In genomic region chr3:177810162-177810623, GRCh38 we compare ENCODE assay signal across 11 cellular contexts.
DNase-seq lines count a peak whose midpoint lies in the region; ATAC-seq and TF ChIP-seq lines count a peak whose summit lies in the region.
"Had no signal": no experiment of that assay in that cellular context is flagged by ENCODE, and none has a peak within 500 bp of the region (broad histone marks: within the 10 kb centered on the region; RNA-seq: fewer than 3 reads in every experiment).

No MANE protein-coding gene starts in this region.

- H3K4me3 ChIP-seq in fibroblast of villous mesenchyme (ENCODE audit: low read depth, low read length) = no peak overlapping the region
- H3K4me3 ChIP-seq in sigmoid colon = no peak overlapping the region
- no peak overlapping the region for H3K4me3 ChIP-seq in A673 (ENCODE audit: low read depth, low read length, poor library complexity, severe bottlenecking)
- H3K4me3 ChIP-seq: cardiac muscle cell had no signal

- TF ChIP-seq EP300 in sigmoid colon (IDR thresholded peaks at IDR 0.05) = no peak

- no peaks in the 10 kb centered on the region for H3K27me3 Mint-ChIP-seq in T-cell
- H3K27me3 Mint-ChIP-seq in activated T-helper 1 cell treated with anti-CD3 and anti-CD28 coated beads, Interleukin-12 subunit alpha, Interleukin-12 subunit beta, Interleukin-2, Interleukin-4 antibody, amounts not matched to agents 30 ng/mL and 10 ng/mL and 1 ng/mL, durations not matched to agents 14 hours and 24 hours and 36 hours (ENCODE audit: insufficient read depth) = no peaks in the 10 kb centered on the region
- H3K27me3 Mint-ChIP-seq: natural killer cell treated with Interleukin-12 subunit alpha and Interleukin-12 subunit beta and Interleukin-15 and Interleukin-18, amount 100 ng/mL, for 72 hours had no signal

- no peaks in the 10 kb centered on the region for H3K9me3 Mint-ChIP-seq in T-cell
- peaks cover 10% of the 10 kb centered on the region for H3K9me3 Mint-ChIP-seq in activated T-helper 1 cell treated with anti-CD3 and anti-CD28 coated beads, Interleukin-12 subunit alpha, Interleukin-12 subunit beta, Interleukin-2, Interleukin-4 antibody, amounts not matched to agents 30 ng/mL and 10 ng/mL and 1 ng/mL, durations not matched to agents 14 hours and 24 hours and 36 hours
- H3K9me3 Mint-ChIP-seq: natural killer cell treated with Interleukin-12 subunit alpha and Interleukin-12 subunit beta and Interleukin-15 and Interleukin-18, amount 100 ng/mL, for 72 hours had no signal

- peak overlapping the region in 1 of 3 donors; percentile 20 for H3K4me3 Mint-ChIP-seq in T-cell
- no peak overlapping the region for H3K4me3 Mint-ChIP-seq in activated T-helper 1 cell treated with anti-CD3 and anti-CD28 coated beads, Interleukin-12 subunit alpha, Interleukin-12 subunit beta, Interleukin-2, Interleukin-4 antibody, amounts not matched to agents 30 ng/mL and 10 ng/mL and 1 ng/mL, durations not matched to agents 14 hours and 24 hours and 36 hours
- H3K4me3 Mint-ChIP-seq: natural killer cell treated with Interleukin-12 subunit alpha and Interleukin-12 subunit beta and Interleukin-15 and Interleukin-18, amount 100 ng/mL, for 72 hours had no signal

- TF ChIP-seq POLR2A in sigmoid colon (IDR thresholded peaks at IDR 0.05) = no peak

- no TSS peak for BruUV-seq in A673 (replicated peaks; lab: Mats Ljungman, UMichigan)

- H3K4me1 ChIP-seq in sigmoid colon (peaks cover 0 to 49% (median 38%) of the 10 kb centered on the region in 4 donors), A673 (ENCODE audit: insufficient read depth, low read length, poor library complexity, severe bottlenecking) (peaks cover 1% of the 10 kb centered on the region)

- H3K27ac Mint-ChIP-seq in T-cell = peak overlapping the region; percentile 80 to 84
- H3K27ac Mint-ChIP-seq in activated T-helper 1 cell treated with anti-CD3 and anti-CD28 coated beads, Interleukin-12 subunit alpha, Interleukin-12 subunit beta, Interleukin-2, Interleukin-4 antibody, amounts not matched to agents 30 ng/mL and 10 ng/mL and 1 ng/mL, durations not matched to agents 14 hours and 24 hours and 36 hours = no peak overlapping the region
- H3K27ac Mint-ChIP-seq: natural killer cell treated with Interleukin-12 subunit alpha and Interleukin-12 subunit beta and Interleukin-15 and Interleukin-18, amount 100 ng/mL, for 72 hours had no signal

- no peaks in the 10 kb centered on the region for H3K36me3 Mint-ChIP-seq in T-cell
- H3K36me3 Mint-ChIP-seq in activated T-helper 1 cell treated with anti-CD3 and anti-CD28 coated beads, Interleukin-12 subunit alpha, Interleukin-12 subunit beta, Interleukin-2, Interleukin-4 antibody, amounts not matched to agents 30 ng/mL and 10 ng/mL and 1 ng/mL, durations not matched to agents 14 hours and 24 hours and 36 hours (ENCODE audit: low read depth) = no peaks in the 10 kb centered on the region
- H3K36me3 Mint-ChIP-seq: natural killer cell treated with Interleukin-12 subunit alpha and Interleukin-12 subunit beta and Interleukin-15 and Interleukin-18, amount 100 ng/mL, for 72 hours had no signal

- CTCF ChIA-PET in T-cell (lab: Charles Lee) (no interaction called here), A673 (lab: Charles Lee) (no interaction called here)

- H3K27ac ChIP-seq in sigmoid colon (peak overlapping the region in 3 of 4 donors; percentile 70 to 75 (median 71)), A673 (ENCODE audit: low read depth, low read length, poor library complexity, severe bottlenecking) (no peak overlapping the region)
- H3K27ac ChIP-seq: cardiac muscle cell had no signal

- WGBS in sigmoid colon, 2 donors = 33 to 39% methylated on average over 3 of the region's 3 CpGs

- H3K4me1 Mint-ChIP-seq in T-cell = peaks cover 17 to 21% (median 17%) of the 10 kb centered on the region in 3 donors
- peaks cover 12% of the 10 kb centered on the region for H3K4me1 Mint-ChIP-seq in activated T-helper 1 cell treated with anti-CD3 and anti-CD28 coated beads, Interleukin-12 subunit alpha, Interleukin-12 subunit beta, Interleukin-2, Interleukin-4 antibody, amounts not matched to agents 30 ng/mL and 10 ng/mL and 1 ng/mL, durations not matched to agents 14 hours and 24 hours and 36 hours (ENCODE audit: low read depth)

- ATAC-seq in T-cell (replicated peaks in 1 of 4) = peak; percentile 37 to 68 (median 56)
- ATAC-seq: natural killer cell treated with Interleukin-12 subunit alpha and Interleukin-12 subunit beta and Interleukin-15 and Interleukin-18, amount 100 ng/mL, for 72 hours had no signal

- DNase-seq in GM03348 (ENCODE audit: low spot score) (peak; percentile 64), T-cell (no peak), fibroblast of villous mesenchyme (ENCODE audit: low read depth) (peak; percentile 96), sigmoid colon (no peak), A673 (ENCODE audit: low spot score) (no peak), NCI-H345 treated with DMSO at 0.1 percent for 48 hours (lab: John Stamatoyannopoulos, UW; ENCODE audit: unreplicated experiment) (no peak)
- DNase-seq in NK-92 treated with Interleukin-12 subunit alpha and Interleukin-12 subunit beta, amount 100 ng/mL, for 24 hours (lab: John Stamatoyannopoulos, UW) = no peak
- DNase-seq in activated T-helper 1 cell treated with anti-CD3 and anti-CD28 coated beads, Interleukin-12 subunit alpha, Interleukin-12 subunit beta, Interleukin-2, Interleukin-4 antibody, amounts not matched to agents 30 ng/mL and 10 ng/mL and 1 ng/mL, durations not matched to agents 14 hours and 24 hours and 36 hours (ENCODE audit: low spot score) = no peak
- DNase-seq: NCI-H187 had no signal

- H3K27me3 ChIP-seq in sigmoid colon = no peaks in the 10 kb centered on the region
- no peaks in the 10 kb centered on the region for H3K27me3 ChIP-seq in A673 (replicated peaks; ENCODE audit: insufficient read depth, low read depth, low read length, poor library complexity)
- H3K27me3 ChIP-seq: cardiac muscle cell had no signal

- H3K36me3 ChIP-seq in sigmoid colon = no peaks in the 10 kb centered on the region
- H3K36me3 ChIP-seq in A673 (ENCODE audit: insufficient read depth, low read length, poor library complexity, severe bottlenecking) = no peaks in the 10 kb centered on the region
- H3K36me3 ChIP-seq: cardiac muscle cell had no signal

- intact Hi-C loops in sigmoid colon (cut with DNase I) = no loop called here
- intact Hi-C loops in A673 (cut with micrococcal nuclease; ENCODE audit: unreplicated experiment) = no loop called here
- intact Hi-C loops in activated T-helper 1 cell treated with anti-CD3 and anti-CD28 coated beads, Interleukin-12 subunit alpha, Interleukin-12 subunit beta, Interleukin-2, Interleukin-4 antibody, amounts not matched to agents 30 ng/mL and 10 ng/mL and 1 ng/mL, durations not matched to agents 14 hours and 24 hours and 36 hours (cut with micrococcal nuclease) = no loop called here

- POLR2A ChIA-PET in T-cell (lab: Charles Lee) = no interaction called here
- POLR2A ChIA-PET in A673 (lab: Charles Lee; ENCODE audit: low non-redundant PET) = no interaction called here

- TF ChIP-seq CTCF in fibroblast of villous mesenchyme (IDR thresholded peaks at IDR 0.05; ENCODE audit: insufficient read depth, low read depth, low read length) (no peak), sigmoid colon (IDR thresholded peaks at IDR 0.05) (no peak), A673 (conservative IDR thresholded peaks at IDR 0.05; ENCODE audit: low read depth, low read length) (no peak)

- H3K9me3 ChIP-seq in sigmoid colon (no peaks in the 10 kb centered on the region), A673 (ENCODE audit: low read depth, low read length, poor library complexity, severe bottlenecking) (no peaks in the 10 kb centered on the region)

Comparison
In these comparisons a context has a peak if more than half of its experiments do, and no peak if none do; other contexts are left out.
1. DNase-seq: peak in GM03348 (single experiment) and fibroblast of villous mesenchyme (single experiment); none in T-cell (0 of 34), sigmoid colon (single experiment), NK-92 treated with Interleukin-12 subunit alpha and Interleukin-12 subunit beta, amount 100 ng/mL, for 24 hours (single experiment), A673 (single experiment), activated T-helper 1 cell treated with anti-CD3 and anti-CD28 coated beads, Interleukin-12 subunit alpha, Interleukin-12 subunit beta, Interleukin-2, Interleukin-4 antibody, amounts not matched to agents 30 ng/mL and 10 ng/mL and 1 ng/mL, durations not matched to agents 14 hours and 24 hours and 36 hours (single experiment) and NCI-H345 treated with DMSO at 0.1 percent for 48 hours (single experiment).